In genomic region chr6:167450631-167451030, GRCh38 we compare ENCODE assay signal across 19 cellular contexts.
A peak's percentile ranks its signal among the peaks of the same experiment; 100 is the strongest.
DNase-seq lines count a peak whose midpoint lies in the region; ATAC-seq and TF ChIP-seq lines count a peak whose summit lies in the region.
"Had no signal": no experiment of that assay in that cellular context is flagged by ENCODE, and none has a peak within 500 bp of the region (broad histone marks: within the 10 kb centered on the region; RNA-seq: fewer than 3 reads in every experiment).

No MANE protein-coding gene starts in this region.

- H3K4me1 ChIP-seq in mucosa of descending colon (ENCODE audit: low read depth) (peaks cover 10% of the 10 kb centered on the region), ovary (ENCODE audit: insufficient read depth) (no peaks in the 10 kb centered on the region)
- H3K4me1 ChIP-seq: BLaER1 treated with 17β-estradiol and CSF1 and Interleukin-3, amounts not matched to agents 10 nM and 100 nM had no signal

- DNase-seq in NCI-H1417 (lab: John Stamatoyannopoulos, UW) (peak in 2 of 3 experiments; percentile 16 to 61), NCI-H1417 treated with DMSO at 0.1 percent for 48 hours (lab: John Stamatoyannopoulos, UW) (no peak), DMS53 treated with DMSO at 0.1 percent for 48 hours (lab: John Stamatoyannopoulos, UW; ENCODE audit: unreplicated experiment) (peak; percentile 78), NCI-H345 treated with DMSO at 0.1 percent for 48 hours (lab: John Stamatoyannopoulos, UW; ENCODE audit: unreplicated experiment) (peak; percentile 49), mucosa of descending colon (peak in 2 of 3 donors; percentile 56 to 58), ovary (no peak)
- DNase-seq: CD4-positive, alpha-beta memory T cell; EL; GF-D8; H9; HFFc6; Karpas-422; NCI-H1930; NCI-H748 treated with DMSO at 0.1 percent for 48 hours; Right ventricle myocardium superior had no signal

- H3K4me3 ChIP-seq in mucosa of descending colon = no peak overlapping the region
- H3K4me3 ChIP-seq in ovary = no peak overlapping the region
- H3K4me3 ChIP-seq: BLaER1 treated with 17β-estradiol and CSF1 and Interleukin-3, amounts not matched to agents 10 nM and 100 nM had no signal

- no peak for TF ChIP-seq EP300 in ovary (IDR thresholded peaks at IDR 0.05)

- WGBS in ovary, 3 donors = 82 to 85% (median 84%) methylated on average over 6 of the region's 6 CpGs

- TF ChIP-seq CTCF in mucosa of descending colon (IDR thresholded peaks at IDR 0.05) (no peak), ovary (IDR thresholded peaks at IDR 0.05) (no peak)

- no peaks in the 10 kb centered on the region for H3K27me3 ChIP-seq in ovary
- H3K27me3 ChIP-seq: BLaER1 treated with 17β-estradiol and CSF1 and Interleukin-3, amounts not matched to agents 10 nM and 100 nM had no signal

- no peak for TF ChIP-seq POLR2A in ovary (IDR thresholded peaks at IDR 0.05)

- H3K9me3 ChIP-seq in mucosa of descending colon (no peaks in the 10 kb centered on the region), ovary (no peaks in the 10 kb centered on the region)

- no peak overlapping the region for H3K27ac ChIP-seq in ovary
- H3K27ac ChIP-seq: 22Rv1; BLaER1 treated with 17β-estradiol and CSF1 and Interleukin-3, amounts not matched to agents 10 nM and 100 nM had no signal

- intact Hi-C loops in mucosa of descending colon (cut with DNase I, micrococcal nuclease) = no loop called here
- intact Hi-C loops in ovary (cut with DNase I) = no loop called here

- H3K36me3 ChIP-seq in mucosa of descending colon (ENCODE audit: low read depth) (no peaks in the 10 kb centered on the region), ovary (no peaks in the 10 kb centered on the region)
- H3K36me3 ChIP-seq: BLaER1 treated with 17β-estradiol and CSF1 and Interleukin-3, amounts not matched to agents 10 nM and 100 nM had no signal

- ATAC-seq in mucosa of descending colon (peak; percentile 84), GM21367 (IDR thresholded peaks at IDR 0.05; ENCODE audit: unreplicated experiment) (no peak), GM19023 (IDR thresholded peaks at IDR 0.05; ENCODE audit: unreplicated experiment) (no peak)

Comparison
In these comparisons a context has a peak if more than half of its experiments do, and no peak if none do; other contexts are left out.
1. DNase-seq: peak in NCI-H1417 (2 of 3), DMS53 treated with DMSO at 0.1 percent for 48 hours (single experiment), NCI-H345 treated with DMSO at 0.1 percent for 48 hours (single experiment) and mucosa of descending colon (2 of 3); none in NCI-H1417 treated with DMSO at 0.1 percent for 48 hours (single experiment) and ovary (0 of 5).